Comparison of ENCODE assay signal across 12 cellular contexts in genomic region chr11:64507832-64508375, GRCh38. TPM values are rescaled to one million over a fixed set of nuclear protein-coding genes. Genes with fewer than 3 reads are reported as not detected.
"Had no signal": no experiment of that assay in that cellular context is flagged by ENCODE, and none has a peak within 500 bp of the region (broad histone marks: within the 10 kb centered on the region; RNA-seq: fewer than 3 reads in every experiment).

No MANE protein-coding gene starts in this region.

- H3K4me3 ChIP-seq: GM23248, GM23338, HAP-1 had no signal

- H3K27ac Mint-ChIP-seq: GM23338, H9, HFFc6 had no signal

- ATAC-seq: GM23338, HCT116 had no signal

- H3K36me3 ChIP-seq: HAP-1 had no signal

- H3K4me3 Mint-ChIP-seq: GM23338, H9, HFFc6 had no signal

- H3K9ac ChIP-seq: GM23248 had no signal

- DNase-seq: GM23248, GOT3, H7, H9, HCEC 1CT, HFFc6 had no signal

- H3K4me1 ChIP-seq: HAP-1 had no signal

- H3K27ac ChIP-seq: GM23248 had no signal

- H3K9me3 ChIP-seq: HAP-1 had no signal

- H2AFZ ChIP-seq: GM23248, GM23338 had no signal

- H3K4me1 Mint-ChIP-seq: GM23338, H9 had no signal

- FAIRE-seq: H1, H54 had no signal

- H3K9me3 Mint-ChIP-seq: GM23338, H9 had no signal

- H3K4me2 ChIP-seq: GM23338 had no signal

RNA-seq across cellular contexts. Expression of gene SLC22A11, which starts 47.8 kb away (rescaled TPM):
- total RNA-seq: GM23248, GM23338, H1, H4, H7, H9, HFFc6 had no signal
- polyA plus RNA-seq: GM23248, GM23338, H1 had no signal
